15 cellular contexts compared by ENCODE assay signal in genomic region chrX:46635186-46635585, GRCh38.
"Had no signal": no experiment of that assay in that cellular context is flagged by ENCODE, and none has a peak within 500 bp of the region (broad histone marks: within the 10 kb centered on the region; RNA-seq: fewer than 3 reads in every experiment).

No MANE protein-coding gene starts in this region.

- H3K27ac ChIP-seq: coronary artery, heart left ventricle, tibial nerve had no signal

- H3K27ac Mint-ChIP-seq: naive thymus-derived CD4-positive, alpha-beta T cell had no signal

- H3K4me3 ChIP-seq: coronary artery, heart left ventricle, tibial nerve had no signal

- H3K36me3 ChIP-seq: heart left ventricle, tibial nerve had no signal

- H3K9me3 ChIP-seq: heart left ventricle, tibial nerve had no signal

- ATAC-seq: heart left ventricle; left lobe of liver; naive thymus-derived CD4-positive, alpha-beta T cell had no signal

- H3K9me3 Mint-ChIP-seq: naive thymus-derived CD4-positive, alpha-beta T cell had no signal

- H3K27me3 ChIP-seq: tibial nerve had no signal

- DNase-seq: activated CD4-positive, alpha-beta T cell treated with anti-CD3 and anti-CD28 coated beads, Interleukin-2, amount 50 U/mL, for 1 hour; activated gamma-delta T cell; caudate nucleus; effector CD8-positive, alpha-beta T cell; heart left ventricle; islet precursor cell; mammary epithelial cell; naive thymus-derived CD4-positive, alpha-beta T cell; posterior cingulate gyrus; stimulated activated CD4-positive, alpha-beta T cell treated with anti-CD3 and anti-CD28 coated beads, Interleukin-15, amount 100 ng/mL, for 24 hours; stimulated activated CD4-positive, alpha-beta T cell treated with anti-CD3 and anti-CD28 coated beads, Interleukin-4, amount 100 ng/mL, for 24 hours; T1000 had no signal
